ENCODE assay signal across 1 cellular context in genomic region chr5:150294551-150295071, GRCh38.
TF ChIP-seq lines count a peak whose summit lies in the region.

No MANE protein-coding gene starts in this region.

TF ChIP-seq in HCT116, 20 proteins besides CTCF, POLR2A, EP300 and RAD21:
- no peak for TF ChIP-seq EZH2 (IDR thresholded peaks at IDR 0.05)
- no peak for TF ChIP-seq ELF1 (IDR thresholded peaks at IDR 0.05; ENCODE audit: borderline replicate concordance, low read depth)
- no peak for TF ChIP-seq YY1 (IDR thresholded peaks at IDR 0.05; ENCODE audit: extremely low read depth, insufficient replicate concordance, low read depth, low read length)
- no peak for TF ChIP-seq EGR1 (IDR thresholded peaks at IDR 0.05; ENCODE audit: low read depth)
- TF ChIP-seq, protein P1, sequence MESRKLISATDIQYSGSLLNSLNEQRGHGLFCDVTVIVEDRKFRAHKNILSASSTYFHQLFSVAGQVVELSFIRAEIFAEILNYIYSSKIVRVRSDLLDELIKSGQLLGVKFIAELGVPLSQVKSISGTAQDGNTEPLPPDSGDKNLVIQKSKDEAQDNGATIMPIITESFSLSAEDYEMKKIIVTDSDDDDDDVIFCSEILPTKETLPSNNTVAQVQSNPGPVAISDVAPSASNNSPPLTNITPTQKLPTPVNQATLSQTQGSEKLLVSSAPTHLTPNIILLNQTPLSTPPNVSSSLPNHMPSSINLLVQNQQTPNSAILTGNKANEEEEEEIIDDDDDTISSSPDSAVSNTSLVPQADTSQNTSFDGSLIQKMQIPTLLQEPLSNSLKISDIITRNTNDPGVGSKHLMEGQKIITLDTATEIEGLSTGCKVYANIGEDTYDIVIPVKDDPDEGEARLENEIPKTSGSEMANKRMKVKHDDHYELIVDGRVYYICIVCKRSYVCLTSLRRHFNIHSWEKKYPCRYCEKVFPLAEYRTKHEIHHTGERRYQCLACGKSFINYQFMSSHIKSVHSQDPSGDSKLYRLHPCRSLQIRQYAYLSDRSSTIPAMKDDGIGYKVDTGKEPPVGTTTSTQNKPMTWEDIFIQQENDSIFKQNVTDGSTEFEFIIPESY (IDR thresholded peaks at IDR 0.05; ENCODE audit: extremely low read depth, insufficient replicate concordance, low read length), result no peak
- TF ChIP-seq, protein P2, sequence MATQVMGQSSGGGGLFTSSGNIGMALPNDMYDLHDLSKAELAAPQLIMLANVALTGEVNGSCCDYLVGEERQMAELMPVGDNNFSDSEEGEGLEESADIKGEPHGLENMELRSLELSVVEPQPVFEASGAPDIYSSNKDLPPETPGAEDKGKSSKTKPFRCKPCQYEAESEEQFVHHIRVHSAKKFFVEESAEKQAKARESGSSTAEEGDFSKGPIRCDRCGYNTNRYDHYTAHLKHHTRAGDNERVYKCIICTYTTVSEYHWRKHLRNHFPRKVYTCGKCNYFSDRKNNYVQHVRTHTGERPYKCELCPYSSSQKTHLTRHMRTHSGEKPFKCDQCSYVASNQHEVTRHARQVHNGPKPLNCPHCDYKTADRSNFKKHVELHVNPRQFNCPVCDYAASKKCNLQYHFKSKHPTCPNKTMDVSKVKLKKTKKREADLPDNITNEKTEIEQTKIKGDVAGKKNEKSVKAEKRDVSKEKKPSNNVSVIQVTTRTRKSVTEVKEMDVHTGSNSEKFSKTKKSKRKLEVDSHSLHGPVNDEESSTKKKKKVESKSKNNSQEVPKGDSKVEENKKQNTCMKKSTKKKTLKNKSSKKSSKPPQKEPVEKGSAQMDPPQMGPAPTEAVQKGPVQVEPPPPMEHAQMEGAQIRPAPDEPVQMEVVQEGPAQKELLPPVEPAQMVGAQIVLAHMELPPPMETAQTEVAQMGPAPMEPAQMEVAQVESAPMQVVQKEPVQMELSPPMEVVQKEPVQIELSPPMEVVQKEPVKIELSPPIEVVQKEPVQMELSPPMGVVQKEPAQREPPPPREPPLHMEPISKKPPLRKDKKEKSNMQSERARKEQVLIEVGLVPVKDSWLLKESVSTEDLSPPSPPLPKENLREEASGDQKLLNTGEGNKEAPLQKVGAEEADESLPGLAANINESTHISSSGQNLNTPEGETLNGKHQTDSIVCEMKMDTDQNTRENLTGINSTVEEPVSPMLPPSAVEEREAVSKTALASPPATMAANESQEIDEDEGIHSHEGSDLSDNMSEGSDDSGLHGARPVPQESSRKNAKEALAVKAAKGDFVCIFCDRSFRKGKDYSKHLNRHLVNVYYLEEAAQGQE (IDR thresholded peaks at IDR 0.05; ENCODE audit: low read depth), result no peak
- no peak for TF ChIP-seq ZFX (IDR thresholded peaks at IDR 0.05)
- TF ChIP-seq, protein P3, sequence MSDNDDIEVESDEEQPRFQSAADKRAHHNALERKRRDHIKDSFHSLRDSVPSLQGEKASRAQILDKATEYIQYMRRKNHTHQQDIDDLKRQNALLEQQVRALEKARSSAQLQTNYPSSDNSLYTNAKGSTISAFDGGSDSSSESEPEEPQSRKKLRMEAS (IDR thresholded peaks at IDR 0.05), result no peak
- no peak for TF ChIP-seq EZH2phosphoT487 (IDR thresholded peaks at IDR 0.05; ENCODE audit: borderline replicate concordance)
- TF ChIP-seq SRF (IDR thresholded peaks at IDR 0.05; ENCODE audit: low read depth), result no peak
- no peak for TF ChIP-seq JUND (IDR thresholded peaks at IDR 0.05)
- no peak for TF ChIP-seq CEBPB (IDR thresholded peaks at IDR 0.05; ENCODE audit: low read depth)
- TF ChIP-seq ATF3 (IDR thresholded peaks at IDR 0.05), result no peak
- no peak for TF ChIP-seq FOSL1 (IDR thresholded peaks at IDR 0.05; ENCODE audit: low read depth)
- TF ChIP-seq TCF7L2 (IDR thresholded peaks at IDR 0.05; ENCODE audit: borderline replicate concordance, extremely low read depth, insufficient read depth, insufficient read length), result no peak
- no peak for TF ChIP-seq SIN3A (IDR thresholded peaks at IDR 0.05; ENCODE audit: low read depth)
TF ChIP-seq in HCT116: peak in this region for 0.
